ENCODE assay signal across 1 cellular context in the genomic region with DNA sequence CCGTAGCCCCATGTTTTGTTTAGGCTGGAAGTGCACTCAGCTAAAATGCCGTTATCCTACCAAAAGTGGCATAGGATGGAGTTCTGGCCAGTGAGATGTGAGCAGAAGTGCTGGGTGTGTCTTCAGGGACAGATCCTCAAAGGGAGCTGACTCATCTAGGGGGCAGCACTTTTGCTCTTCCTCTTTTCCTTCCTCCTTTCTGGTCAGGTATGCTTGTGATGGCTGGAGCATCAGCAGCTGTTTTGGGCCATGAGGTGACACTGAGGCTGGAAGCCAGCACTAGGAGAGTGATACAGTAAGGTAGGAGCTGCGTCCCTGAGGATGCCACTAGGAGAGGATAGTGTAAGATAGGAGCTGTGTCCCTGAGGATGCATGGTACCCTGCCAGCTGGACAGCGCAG.
TF ChIP-seq lines count a peak whose summit lies in the region.

No MANE protein-coding gene starts in this region.

TF ChIP-seq in K562, 482 proteins besides CTCF, POLR2A, EP300 and RAD21 (continued from another document and continues in another):
- TF ChIP-seq KDM1A (IDR thresholded peaks at IDR 0.05), result peak; percentile 52 to 65
- TF ChIP-seq, protein P1, sequence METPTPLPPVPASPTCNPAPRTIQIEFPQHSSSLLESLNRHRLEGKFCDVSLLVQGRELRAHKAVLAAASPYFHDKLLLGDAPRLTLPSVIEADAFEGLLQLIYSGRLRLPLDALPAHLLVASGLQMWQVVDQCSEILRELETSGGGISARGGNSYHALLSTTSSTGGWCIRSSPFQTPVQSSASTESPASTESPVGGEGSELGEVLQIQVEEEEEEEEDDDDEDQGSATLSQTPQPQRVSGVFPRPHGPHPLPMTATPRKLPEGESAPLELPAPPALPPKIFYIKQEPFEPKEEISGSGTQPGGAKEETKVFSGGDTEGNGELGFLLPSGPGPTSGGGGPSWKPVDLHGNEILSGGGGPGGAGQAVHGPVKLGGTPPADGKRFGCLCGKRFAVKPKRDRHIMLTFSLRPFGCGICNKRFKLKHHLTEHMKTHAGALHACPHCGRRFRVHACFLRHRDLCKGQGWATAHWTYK (CRISPR knock-in tag; IDR thresholded peaks at IDR 0.05), result no peak
- TF ChIP-seq HDAC8 (tag; IDR thresholded peaks at IDR 0.05), result no peak
- no peak for TF ChIP-seq ETS2 (tag; IDR thresholded peaks at IDR 0.05; ENCODE audit: borderline replicate concordance, poor library complexity, severe bottlenecking)
- TF ChIP-seq PURB (CRISPR knock-in tag; IDR thresholded peaks at IDR 0.05; ENCODE audit: low read depth), result no peak
- TF ChIP-seq SPI1 (IDR thresholded peaks at IDR 0.05; ENCODE audit: borderline replicate concordance, low read depth, low read length), result peak; percentile 93
- no peak for TF ChIP-seq PHF8 (IDR thresholded peaks at IDR 0.05; ENCODE audit: borderline replicate concordance, low read length)
- TF ChIP-seq, protein P2, sequence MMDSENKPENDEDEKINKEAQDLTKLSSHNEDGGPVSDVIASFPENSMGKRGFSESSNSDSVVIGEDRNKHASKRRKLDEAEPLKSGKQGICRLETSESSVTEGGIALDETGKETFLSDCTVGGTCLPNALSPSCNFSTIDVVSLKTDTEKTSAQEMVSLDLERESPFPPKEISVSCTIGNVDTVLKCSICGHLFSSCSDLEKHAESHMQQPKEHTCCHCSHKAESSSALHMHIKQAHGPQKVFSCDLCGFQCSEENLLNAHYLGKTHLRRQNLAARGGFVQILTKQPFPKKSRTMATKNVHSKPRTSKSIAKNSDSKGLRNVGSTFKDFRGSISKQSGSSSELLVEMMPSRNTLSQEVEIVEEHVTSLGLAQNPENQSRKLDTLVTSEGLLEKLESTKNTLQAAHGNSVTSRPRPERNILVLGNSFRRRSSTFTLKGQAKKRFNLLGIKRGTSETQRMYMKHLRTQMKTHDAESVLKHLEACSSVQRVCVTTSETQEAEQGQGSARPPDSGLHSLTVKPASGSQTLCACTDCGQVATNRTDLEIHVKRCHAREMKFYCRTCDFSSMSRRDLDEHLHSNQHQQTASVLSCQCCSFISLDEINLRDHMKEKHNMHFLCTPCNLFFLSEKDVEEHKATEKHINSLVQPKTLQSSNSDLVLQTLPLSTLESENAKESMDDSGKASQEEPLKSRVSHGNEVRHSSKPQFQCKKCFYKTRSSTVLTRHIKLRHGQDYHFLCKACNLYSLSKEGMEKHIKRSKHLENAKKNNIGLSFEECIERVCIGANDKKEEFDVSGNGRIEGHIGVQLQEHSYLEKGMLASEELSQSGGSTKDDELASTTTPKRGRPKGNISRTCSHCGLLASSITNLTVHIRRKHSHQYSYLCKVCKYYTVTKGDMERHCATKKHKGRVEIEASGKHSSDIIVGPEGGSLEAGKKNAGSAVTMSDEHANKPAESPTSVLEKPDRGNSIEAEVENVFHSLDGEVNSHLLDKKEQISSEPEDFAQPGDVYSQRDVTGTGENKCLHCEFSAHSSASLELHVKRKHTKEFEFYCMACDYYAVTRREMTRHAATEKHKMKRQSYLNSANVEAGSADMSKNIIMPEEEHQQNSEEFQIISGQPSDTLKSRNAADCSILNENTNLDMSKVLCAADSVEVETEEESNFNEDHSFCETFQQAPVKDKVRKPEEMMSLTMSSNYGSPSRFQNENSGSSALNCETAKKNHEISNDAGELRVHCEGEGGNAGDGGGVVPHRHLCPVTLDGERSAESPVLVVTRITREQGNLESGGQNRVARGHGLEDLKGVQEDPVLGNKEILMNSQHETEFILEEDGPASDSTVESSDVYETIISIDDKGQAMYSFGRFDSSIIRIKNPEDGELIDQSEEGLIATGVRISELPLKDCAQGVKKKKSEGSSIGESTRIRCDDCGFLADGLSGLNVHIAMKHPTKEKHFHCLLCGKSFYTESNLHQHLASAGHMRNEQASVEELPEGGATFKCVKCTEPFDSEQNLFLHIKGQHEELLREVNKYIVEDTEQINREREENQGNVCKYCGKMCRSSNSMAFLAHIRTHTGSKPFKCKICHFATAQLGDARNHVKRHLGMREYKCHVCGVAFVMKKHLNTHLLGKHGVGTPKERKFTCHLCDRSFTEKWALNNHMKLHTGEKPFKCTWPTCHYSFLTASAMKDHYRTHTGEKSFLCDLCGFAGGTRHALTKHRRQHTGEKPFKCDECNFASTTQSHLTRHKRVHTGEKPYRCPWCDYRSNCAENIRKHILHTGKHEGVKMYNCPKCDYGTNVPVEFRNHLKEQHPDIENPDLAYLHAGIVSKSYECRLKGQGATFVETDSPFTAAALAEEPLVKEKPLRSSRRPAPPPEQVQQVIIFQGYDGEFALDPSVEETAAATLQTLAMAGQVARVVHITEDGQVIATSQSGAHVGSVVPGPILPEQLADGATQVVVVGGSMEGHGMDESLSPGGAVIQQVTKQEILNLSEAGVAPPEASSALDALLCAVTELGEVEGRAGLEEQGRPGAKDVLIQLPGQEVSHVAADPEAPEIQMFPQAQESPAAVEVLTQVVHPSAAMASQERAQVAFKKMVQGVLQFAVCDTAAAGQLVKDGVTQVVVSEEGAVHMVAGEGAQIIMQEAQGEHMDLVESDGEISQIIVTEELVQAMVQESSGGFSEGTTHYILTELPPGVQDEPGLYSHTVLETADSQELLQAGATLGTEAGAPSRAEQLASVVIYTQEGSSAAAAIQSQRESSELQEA (IDR thresholded peaks at IDR 0.05; ENCODE audit: low read depth), result no peak
- TF ChIP-seq PHF20 (IDR thresholded peaks at IDR 0.05; ENCODE audit: partially characterized antibody), result no peak
- no peak for TF ChIP-seq STAT5A (IDR thresholded peaks at IDR 0.05; ENCODE audit: borderline replicate concordance, low read length)
- TF ChIP-seq ZEB2 (IDR thresholded peaks at IDR 0.05), result no peak
- no peak for TF ChIP-seq IRF9 (tag; IDR thresholded peaks at IDR 0.05)
- TF ChIP-seq ASH1L (IDR thresholded peaks at IDR 0.05; ENCODE audit: borderline replicate concordance, low read depth, partially characterized antibody), result no peak
- TF ChIP-seq HDAC3 (IDR thresholded peaks at IDR 0.05; ENCODE audit: borderline replicate concordance, partially characterized antibody), result no peak
- no peak for TF ChIP-seq TSC22D4 (tag; IDR thresholded peaks at IDR 0.05)
- TF ChIP-seq, protein P3, sequence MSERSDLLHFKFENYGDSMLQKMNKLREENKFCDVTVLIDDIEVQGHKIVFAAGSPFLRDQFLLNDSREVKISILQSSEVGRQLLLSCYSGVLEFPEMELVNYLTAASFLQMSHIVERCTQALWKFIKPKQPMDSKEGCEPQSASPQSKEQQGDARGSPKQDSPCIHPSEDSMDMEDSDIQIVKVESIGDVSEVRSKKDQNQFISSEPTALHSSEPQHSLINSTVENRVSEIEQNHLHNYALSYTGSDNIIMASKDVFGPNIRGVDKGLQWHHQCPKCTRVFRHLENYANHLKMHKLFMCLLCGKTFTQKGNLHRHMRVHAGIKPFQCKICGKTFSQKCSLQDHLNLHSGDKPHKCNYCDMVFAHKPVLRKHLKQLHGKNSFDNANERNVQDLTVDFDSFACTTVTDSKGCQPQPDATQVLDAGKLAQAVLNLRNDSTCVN (CRISPR knock-in tag; IDR thresholded peaks at IDR 0.05), result no peak
- peak; percentile 91 for TF ChIP-seq BCOR (IDR thresholded peaks at IDR 0.05)
- TF ChIP-seq MTA2 (IDR thresholded peaks at IDR 0.05; ENCODE audit: low read depth), result no peak
- no peak for TF ChIP-seq MAFK (IDR thresholded peaks at IDR 0.05; ENCODE audit: low read length)
- TF ChIP-seq ELF1 (tag; IDR thresholded peaks at IDR 0.05), result no peak
- TF ChIP-seq CBX3 (IDR thresholded peaks at IDR 0.05; ENCODE audit: borderline replicate concordance in 1 of 2, low read length in 2 of 2), result 0 out of 3 replicates have a peak, but pooled peaks of 1 of the 2 experiments have one; percentile 56
- no peak for TF ChIP-seq SIN3A (IDR thresholded peaks at IDR 0.05; ENCODE audit: borderline replicate concordance in 2 of 2, control insufficient read depth in 1 of 2, low read depth in 2 of 2, low read length in 2 of 2)
- TF ChIP-seq GTF2E2 (tag; IDR thresholded peaks at IDR 0.05), result no peak
- TF ChIP-seq CUX1 (CRISPR knock-in tag; IDR thresholded peaks at IDR 0.05), result no peak
- no peak for TF ChIP-seq MAFG (tag; conservative IDR thresholded peaks at IDR 0.05)
- no peak for TF ChIP-seq ZNF584 (CRISPR knock-in tag; IDR thresholded peaks at IDR 0.05; ENCODE audit: low read depth)
- no peak for TF ChIP-seq ZNF408 (CRISPR knock-in tag; IDR thresholded peaks at IDR 0.05; ENCODE audit: low read depth)
- TF ChIP-seq CSDE1 (IDR thresholded peaks at IDR 0.05), result no peak
- no peak for TF ChIP-seq HNRNPH1 (optimal IDR thresholded peaks at IDR 0.05; ENCODE audit: low read depth, low read length)
- TF ChIP-seq NELFE (IDR thresholded peaks at IDR 0.05; ENCODE audit: insufficient read depth, insufficient read length), result no peak
- no peak for TF ChIP-seq NCOA4 (IDR thresholded peaks at IDR 0.05; ENCODE audit: partially characterized antibody)
- TF ChIP-seq PML (IDR thresholded peaks at IDR 0.05; ENCODE audit: low read length), result no peak
